Comparison of ENCODE assay signal across 1 cellular context in the genomic region with DNA sequence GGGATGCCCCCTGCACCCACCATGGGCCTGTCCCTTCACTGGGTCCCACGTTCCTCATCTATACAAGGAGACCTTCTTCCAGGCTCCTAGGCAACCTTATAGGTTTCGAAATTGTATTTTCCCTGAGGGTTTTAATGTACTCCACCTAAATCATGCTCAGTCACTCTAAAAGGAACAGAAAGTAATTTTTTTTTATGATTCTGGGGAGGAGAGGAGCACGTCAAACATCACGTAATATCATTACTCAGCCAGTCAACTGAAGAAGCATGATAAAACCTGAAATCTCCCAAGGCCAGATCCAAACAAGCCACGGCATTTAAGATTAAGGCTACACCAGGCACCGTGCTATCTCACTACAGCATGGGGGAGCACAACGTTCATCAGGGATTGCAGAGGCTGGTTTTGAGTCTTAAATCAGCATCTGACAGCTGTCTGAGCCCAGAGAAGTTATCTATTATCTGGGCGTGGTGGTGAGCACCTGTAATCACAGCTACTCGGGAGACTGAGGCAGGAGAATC.
TF ChIP-seq lines count a peak whose summit lies in the region.

No MANE protein-coding gene starts in this region.

TF ChIP-seq in K562, 482 proteins besides CTCF, POLR2A, EP300 and RAD21 (continued from another document and continues in another):
- TF ChIP-seq, protein P1, sequence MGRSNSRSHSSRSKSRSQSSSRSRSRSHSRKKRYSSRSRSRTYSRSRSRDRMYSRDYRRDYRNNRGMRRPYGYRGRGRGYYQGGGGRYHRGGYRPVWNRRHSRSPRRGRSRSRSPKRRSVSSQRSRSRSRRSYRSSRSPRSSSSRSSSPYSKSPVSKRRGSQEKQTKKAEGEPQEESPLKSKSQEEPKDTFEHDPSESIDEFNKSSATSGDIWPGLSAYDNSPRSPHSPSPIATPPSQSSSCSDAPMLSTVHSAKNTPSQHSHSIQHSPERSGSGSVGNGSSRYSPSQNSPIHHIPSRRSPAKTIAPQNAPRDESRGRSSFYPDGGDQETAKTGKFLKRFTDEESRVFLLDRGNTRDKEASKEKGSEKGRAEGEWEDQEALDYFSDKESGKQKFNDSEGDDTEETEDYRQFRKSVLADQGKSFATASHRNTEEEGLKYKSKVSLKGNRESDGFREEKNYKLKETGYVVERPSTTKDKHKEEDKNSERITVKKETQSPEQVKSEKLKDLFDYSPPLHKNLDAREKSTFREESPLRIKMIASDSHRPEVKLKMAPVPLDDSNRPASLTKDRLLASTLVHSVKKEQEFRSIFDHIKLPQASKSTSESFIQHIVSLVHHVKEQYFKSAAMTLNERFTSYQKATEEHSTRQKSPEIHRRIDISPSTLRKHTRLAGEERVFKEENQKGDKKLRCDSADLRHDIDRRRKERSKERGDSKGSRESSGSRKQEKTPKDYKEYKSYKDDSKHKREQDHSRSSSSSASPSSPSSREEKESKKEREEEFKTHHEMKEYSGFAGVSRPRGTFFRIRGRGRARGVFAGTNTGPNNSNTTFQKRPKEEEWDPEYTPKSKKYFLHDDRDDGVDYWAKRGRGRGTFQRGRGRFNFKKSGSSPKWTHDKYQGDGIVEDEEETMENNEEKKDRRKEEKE (IDR thresholded peaks at IDR 0.05; ENCODE audit: borderline replicate concordance in 1 of 2, control insufficient read depth in 1 of 2, low read depth in 2 of 2, low read length in 1 of 2), result no peak
- TF ChIP-seq ZNF707 (CRISPR knock-in tag; conservative IDR thresholded peaks at IDR 0.05), result no peak
- no peak for TF ChIP-seq ZFX (CRISPR knock-in tag; IDR thresholded peaks at IDR 0.05)
- TF ChIP-seq SRF (CRISPR knock-in tag; IDR thresholded peaks at IDR 0.05), result no peak
- TF ChIP-seq ZNF224 (CRISPR knock-in tag; IDR thresholded peaks at IDR 0.05), result no peak
- peak; percentile 96 for TF ChIP-seq POLR2AphosphoS5 (IDR thresholded peaks at IDR 0.05; ENCODE audit: control insufficient read depth, insufficient read depth, low read depth, low read length)
- TF ChIP-seq ZNF589 (CRISPR knock-in tag; IDR thresholded peaks at IDR 0.05; ENCODE audit: low read depth), result peak; percentile 68; the same call in 1 of the 2 replicates
- no peak for TF ChIP-seq ZNF253 (CRISPR knock-in tag; conservative IDR thresholded peaks at IDR 0.05)
- TF ChIP-seq PPARD (CRISPR knock-in tag; IDR thresholded peaks at IDR 0.05), result no peak
- no peak for TF ChIP-seq ESRRB (CRISPR knock-in tag; IDR thresholded peaks at IDR 0.05; ENCODE audit: borderline replicate concordance)
- TF ChIP-seq MTF1 (CRISPR knock-in tag; IDR thresholded peaks at IDR 0.05; ENCODE audit: borderline replicate concordance), result no peak
- no peak for TF ChIP-seq DDX20 (tag; IDR thresholded peaks at IDR 0.05; ENCODE audit: low read depth)
- TF ChIP-seq TAL1 (IDR thresholded peaks at IDR 0.05), result peak; percentile 98
- TF ChIP-seq MCM3 (IDR thresholded peaks at IDR 0.05), result no peak
- peak; percentile 92; the same call in 1 of the 2 replicates for TF ChIP-seq CC2D1A (IDR thresholded peaks at IDR 0.05)
- no peak for TF ChIP-seq COPS2 (conservative IDR thresholded peaks at IDR 0.05)
- peak; percentile 90 for TF ChIP-seq ZEB2 (IDR thresholded peaks at IDR 0.05)
- peak; percentile 79 for TF ChIP-seq ZNF175 (CRISPR knock-in tag; IDR thresholded peaks at IDR 0.05; ENCODE audit: low read depth)
- no peak for TF ChIP-seq LARP7 (IDR thresholded peaks at IDR 0.05)
- TF ChIP-seq EHMT2 (IDR thresholded peaks at IDR 0.05), result no peak
- TF ChIP-seq NFXL1 (CRISPR knock-in tag; IDR thresholded peaks at IDR 0.05), result no peak
- TF ChIP-seq RCOR1 (IDR thresholded peaks at IDR 0.05; ENCODE audit: borderline replicate concordance in 1 of 2, low read depth in 2 of 2, low read length in 2 of 2), result peak; percentile 46 to 95; a peak in 3 of 4 replicates
- TF ChIP-seq ZBTB7A (IDR thresholded peaks at IDR 0.05; ENCODE audit: borderline replicate concordance, control insufficient read depth, low read depth, low read length), result no peak
- TF ChIP-seq ZNF311 (CRISPR knock-in tag; IDR thresholded peaks at IDR 0.05), result no peak
- TF ChIP-seq HMG20B (CRISPR knock-in tag; IDR thresholded peaks at IDR 0.05), result no peak
- TF ChIP-seq, protein P2, sequence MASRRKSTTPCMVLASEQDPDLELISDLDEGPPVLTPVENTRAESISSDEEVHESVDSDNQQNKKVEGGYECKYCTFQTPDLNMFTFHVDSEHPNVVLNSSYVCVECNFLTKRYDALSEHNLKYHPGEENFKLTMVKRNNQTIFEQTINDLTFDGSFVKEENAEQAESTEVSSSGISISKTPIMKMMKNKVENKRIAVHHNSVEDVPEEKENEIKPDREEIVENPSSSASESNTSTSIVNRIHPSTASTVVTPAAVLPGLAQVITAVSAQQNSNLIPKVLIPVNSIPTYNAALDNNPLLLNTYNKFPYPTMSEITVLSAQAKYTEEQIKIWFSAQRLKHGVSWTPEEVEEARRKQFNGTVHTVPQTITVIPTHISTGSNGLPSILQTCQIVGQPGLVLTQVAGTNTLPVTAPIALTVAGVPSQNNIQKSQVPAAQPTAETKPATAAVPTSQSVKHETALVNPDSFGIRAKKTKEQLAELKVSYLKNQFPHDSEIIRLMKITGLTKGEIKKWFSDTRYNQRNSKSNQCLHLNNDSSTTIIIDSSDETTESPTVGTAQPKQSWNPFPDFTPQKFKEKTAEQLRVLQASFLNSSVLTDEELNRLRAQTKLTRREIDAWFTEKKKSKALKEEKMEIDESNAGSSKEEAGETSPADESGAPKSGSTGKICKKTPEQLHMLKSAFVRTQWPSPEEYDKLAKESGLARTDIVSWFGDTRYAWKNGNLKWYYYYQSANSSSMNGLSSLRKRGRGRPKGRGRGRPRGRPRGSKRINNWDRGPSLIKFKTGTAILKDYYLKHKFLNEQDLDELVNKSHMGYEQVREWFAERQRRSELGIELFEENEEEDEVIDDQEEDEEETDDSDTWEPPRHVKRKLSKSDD (conservative IDR thresholded peaks at IDR 0.05; ENCODE audit: low read length), result no peak
- TF ChIP-seq SREBF1 (IDR thresholded peaks at IDR 0.05; ENCODE audit: borderline replicate concordance, low read depth, low read length), result no peak
- no peak for TF ChIP-seq ZNF143 (CRISPR knock-in tag; IDR thresholded peaks at IDR 0.05)
- TF ChIP-seq, protein P3, sequence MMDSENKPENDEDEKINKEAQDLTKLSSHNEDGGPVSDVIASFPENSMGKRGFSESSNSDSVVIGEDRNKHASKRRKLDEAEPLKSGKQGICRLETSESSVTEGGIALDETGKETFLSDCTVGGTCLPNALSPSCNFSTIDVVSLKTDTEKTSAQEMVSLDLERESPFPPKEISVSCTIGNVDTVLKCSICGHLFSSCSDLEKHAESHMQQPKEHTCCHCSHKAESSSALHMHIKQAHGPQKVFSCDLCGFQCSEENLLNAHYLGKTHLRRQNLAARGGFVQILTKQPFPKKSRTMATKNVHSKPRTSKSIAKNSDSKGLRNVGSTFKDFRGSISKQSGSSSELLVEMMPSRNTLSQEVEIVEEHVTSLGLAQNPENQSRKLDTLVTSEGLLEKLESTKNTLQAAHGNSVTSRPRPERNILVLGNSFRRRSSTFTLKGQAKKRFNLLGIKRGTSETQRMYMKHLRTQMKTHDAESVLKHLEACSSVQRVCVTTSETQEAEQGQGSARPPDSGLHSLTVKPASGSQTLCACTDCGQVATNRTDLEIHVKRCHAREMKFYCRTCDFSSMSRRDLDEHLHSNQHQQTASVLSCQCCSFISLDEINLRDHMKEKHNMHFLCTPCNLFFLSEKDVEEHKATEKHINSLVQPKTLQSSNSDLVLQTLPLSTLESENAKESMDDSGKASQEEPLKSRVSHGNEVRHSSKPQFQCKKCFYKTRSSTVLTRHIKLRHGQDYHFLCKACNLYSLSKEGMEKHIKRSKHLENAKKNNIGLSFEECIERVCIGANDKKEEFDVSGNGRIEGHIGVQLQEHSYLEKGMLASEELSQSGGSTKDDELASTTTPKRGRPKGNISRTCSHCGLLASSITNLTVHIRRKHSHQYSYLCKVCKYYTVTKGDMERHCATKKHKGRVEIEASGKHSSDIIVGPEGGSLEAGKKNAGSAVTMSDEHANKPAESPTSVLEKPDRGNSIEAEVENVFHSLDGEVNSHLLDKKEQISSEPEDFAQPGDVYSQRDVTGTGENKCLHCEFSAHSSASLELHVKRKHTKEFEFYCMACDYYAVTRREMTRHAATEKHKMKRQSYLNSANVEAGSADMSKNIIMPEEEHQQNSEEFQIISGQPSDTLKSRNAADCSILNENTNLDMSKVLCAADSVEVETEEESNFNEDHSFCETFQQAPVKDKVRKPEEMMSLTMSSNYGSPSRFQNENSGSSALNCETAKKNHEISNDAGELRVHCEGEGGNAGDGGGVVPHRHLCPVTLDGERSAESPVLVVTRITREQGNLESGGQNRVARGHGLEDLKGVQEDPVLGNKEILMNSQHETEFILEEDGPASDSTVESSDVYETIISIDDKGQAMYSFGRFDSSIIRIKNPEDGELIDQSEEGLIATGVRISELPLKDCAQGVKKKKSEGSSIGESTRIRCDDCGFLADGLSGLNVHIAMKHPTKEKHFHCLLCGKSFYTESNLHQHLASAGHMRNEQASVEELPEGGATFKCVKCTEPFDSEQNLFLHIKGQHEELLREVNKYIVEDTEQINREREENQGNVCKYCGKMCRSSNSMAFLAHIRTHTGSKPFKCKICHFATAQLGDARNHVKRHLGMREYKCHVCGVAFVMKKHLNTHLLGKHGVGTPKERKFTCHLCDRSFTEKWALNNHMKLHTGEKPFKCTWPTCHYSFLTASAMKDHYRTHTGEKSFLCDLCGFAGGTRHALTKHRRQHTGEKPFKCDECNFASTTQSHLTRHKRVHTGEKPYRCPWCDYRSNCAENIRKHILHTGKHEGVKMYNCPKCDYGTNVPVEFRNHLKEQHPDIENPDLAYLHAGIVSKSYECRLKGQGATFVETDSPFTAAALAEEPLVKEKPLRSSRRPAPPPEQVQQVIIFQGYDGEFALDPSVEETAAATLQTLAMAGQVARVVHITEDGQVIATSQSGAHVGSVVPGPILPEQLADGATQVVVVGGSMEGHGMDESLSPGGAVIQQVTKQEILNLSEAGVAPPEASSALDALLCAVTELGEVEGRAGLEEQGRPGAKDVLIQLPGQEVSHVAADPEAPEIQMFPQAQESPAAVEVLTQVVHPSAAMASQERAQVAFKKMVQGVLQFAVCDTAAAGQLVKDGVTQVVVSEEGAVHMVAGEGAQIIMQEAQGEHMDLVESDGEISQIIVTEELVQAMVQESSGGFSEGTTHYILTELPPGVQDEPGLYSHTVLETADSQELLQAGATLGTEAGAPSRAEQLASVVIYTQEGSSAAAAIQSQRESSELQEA (IDR thresholded peaks at IDR 0.05; ENCODE audit: low read depth), result no peak
- peak; percentile 82 for TF ChIP-seq CXXC5 (CRISPR knock-in tag; IDR thresholded peaks at IDR 0.05)
- no peak for TF ChIP-seq NRF1 (conservative IDR thresholded peaks at IDR 0.05 in 1 of 2, IDR thresholded peaks at IDR 0.05 in 1 of 2)
- no peak for TF ChIP-seq HIVEP1 (CRISPR knock-in tag; IDR thresholded peaks at IDR 0.05)
- TF ChIP-seq IRF1 (CRISPR knock-in tag; IDR thresholded peaks at IDR 0.05; ENCODE audit: borderline replicate concordance), result no peak
- TF ChIP-seq ZNF584 (CRISPR knock-in tag; IDR thresholded peaks at IDR 0.05; ENCODE audit: low read depth), result 0 out of 2 replicates have a peak, but pooled peaks have one; percentile 44
- TF ChIP-seq RUNX1 (IDR thresholded peaks at IDR 0.05; ENCODE audit: low read depth), result no peak
- TF ChIP-seq, protein P4, sequence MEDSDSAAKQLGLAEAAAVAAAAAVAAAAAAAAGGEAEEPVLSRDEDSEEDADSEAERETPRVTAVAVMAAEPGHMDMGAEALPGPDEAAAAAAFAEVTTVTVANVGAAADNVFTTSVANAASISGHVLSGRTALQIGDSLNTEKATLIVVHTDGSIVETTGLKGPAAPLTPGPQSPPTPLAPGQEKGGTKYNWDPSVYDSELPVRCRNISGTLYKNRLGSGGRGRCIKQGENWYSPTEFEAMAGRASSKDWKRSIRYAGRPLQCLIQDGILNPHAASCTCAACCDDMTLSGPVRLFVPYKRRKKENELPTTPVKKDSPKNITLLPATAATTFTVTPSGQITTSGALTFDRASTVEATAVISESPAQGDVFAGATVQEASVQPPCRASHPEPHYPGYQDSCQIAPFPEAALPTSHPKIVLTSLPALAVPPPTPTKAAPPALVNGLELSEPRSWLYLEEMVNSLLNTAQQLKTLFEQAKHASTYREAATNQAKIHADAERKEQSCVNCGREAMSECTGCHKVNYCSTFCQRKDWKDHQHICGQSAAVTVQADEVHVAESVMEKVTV (CRISPR knock-in tag; IDR thresholded peaks at IDR 0.05), result no peak
- TF ChIP-seq ZNF212 (CRISPR knock-in tag; IDR thresholded peaks at IDR 0.05), result no peak
- TF ChIP-seq ZNF561 (CRISPR knock-in tag; conservative IDR thresholded peaks at IDR 0.05), result no peak
- no peak for TF ChIP-seq ZNF24 (IDR thresholded peaks at IDR 0.05)
- no peak for TF ChIP-seq MLX (CRISPR knock-in tag; conservative IDR thresholded peaks at IDR 0.05)
- TF ChIP-seq ADNP (tag; IDR thresholded peaks at IDR 0.05), result no peak
- 0 out of 2 replicates have a peak, but pooled peaks have one; percentile 42 for TF ChIP-seq ZNF740 (CRISPR knock-in tag; IDR thresholded peaks at IDR 0.05)
- TF ChIP-seq ZNF740 (tag; IDR thresholded peaks at IDR 0.05), result no peak
- TF ChIP-seq, protein P5, sequence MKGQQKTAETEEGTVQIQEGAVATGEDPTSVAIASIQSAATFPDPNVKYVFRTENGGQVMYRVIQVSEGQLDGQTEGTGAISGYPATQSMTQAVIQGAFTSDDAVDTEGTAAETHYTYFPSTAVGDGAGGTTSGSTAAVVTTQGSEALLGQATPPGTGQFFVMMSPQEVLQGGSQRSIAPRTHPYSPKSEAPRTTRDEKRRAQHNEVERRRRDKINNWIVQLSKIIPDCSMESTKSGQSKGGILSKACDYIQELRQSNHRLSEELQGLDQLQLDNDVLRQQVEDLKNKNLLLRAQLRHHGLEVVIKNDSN (CRISPR knock-in tag; IDR thresholded peaks at IDR 0.05), result no peak
